Comparison of ENCODE assay signal across 26 cellular contexts in genomic region chr12:3944620-3945019, GRCh38.
"Had no signal": no experiment of that assay in that cellular context is flagged by ENCODE, and none has a peak within 500 bp of the region (broad histone marks: within the 10 kb centered on the region; RNA-seq: fewer than 3 reads in every experiment).

No MANE protein-coding gene starts in this region.

- H3K9me3 Mint-ChIP-seq: central memory CD8-positive, alpha-beta T cell; memory B cell; natural killer cell had no signal

- H3K36me3 Mint-ChIP-seq: brain, memory B cell, natural killer cell had no signal

- H3K4me3 ChIP-seq: coronary artery, prostate gland, tibial nerve, vagina had no signal

- H3K27ac ChIP-seq: coronary artery, foreskin keratinocyte, prostate gland, tibial nerve, vagina had no signal

- H3K27ac Mint-ChIP-seq: activated CD4-positive, alpha-beta T cell treated with anti-CD3 and anti-CD28 coated beads, Interleukin-2, amount 10 ng/mL, durations not matched to agents 24 days and 14 days; activated naive CD4-positive, alpha-beta T cell treated with anti-CD3 and anti-CD28 coated beads, Interleukin-2, amount 50 U/mL, for 72 hours; activated T-cell treated with anti-CD3 and anti-CD28 coated beads, Interleukin-2, amount 50 U/mL, for 72 hours; memory B cell; natural killer cell; T-helper 2 cell treated with Interferon-gamma antibody and Interleukin-4, amounts not matched to agents 5 μg/mL and 100 μg/mL, for 36 hours had no signal

- ATAC-seq: activated naive CD4-positive, alpha-beta T cell treated with anti-CD3 and anti-CD28 coated beads, Interleukin-2, amount 50 U/mL, for 72 hours; activated T-cell treated with anti-CD3 and anti-CD28 coated beads, Interleukin-2, amount 50 U/mL, for 72 hours; foreskin keratinocyte; left ventricle myocardium superior; natural killer cell; right cardiac atrium had no signal

- H3K9me3 ChIP-seq: prostate gland, tibial nerve, vagina had no signal

- H3K27me3 ChIP-seq: tibial nerve, vagina had no signal

- H3K4me1 ChIP-seq: foreskin keratinocyte, prostate gland, tibial nerve, vagina had no signal

- H3K4me3 Mint-ChIP-seq: activated CD4-positive, alpha-beta T cell treated with anti-CD3 and anti-CD28 coated beads, Interleukin-2, amount 10 ng/mL, durations not matched to agents 24 days and 14 days; activated T-cell treated with anti-CD3 and anti-CD28 coated beads, Interleukin-2, amount 50 U/mL, for 72 hours; brain; central memory CD8-positive, alpha-beta T cell; memory B cell; natural killer cell; T-helper 2 cell treated with Interferon-gamma antibody and Interleukin-4, amounts not matched to agents 5 μg/mL and 100 μg/mL, for 36 hours had no signal

- DNase-seq: activated CD4-positive, alpha-beta T cell treated with anti-CD3 and anti-CD28 coated beads, Interleukin-2, amount 10 ng/mL, durations not matched to agents 24 days and 14 days; activated CD4-positive, CD25-positive, alpha-beta regulatory T cell; activated CD8-positive, alpha-beta memory T cell treated with anti-CD3 and anti-CD28 coated beads, Interleukin-2, amount 50 U/mL, for 48 hours; activated gamma-delta T cell; activated T-cell treated with anti-CD3 and anti-CD28 coated beads, Interleukin-2, amount 50 U/mL, for 72 hours; effector memory CD4-positive, alpha-beta T cell; foreskin keratinocyte; glutamatergic neuron; left ventricle myocardium superior; natural killer cell; occipital lobe; right cardiac atrium; small intestine; stimulated activated CD4-positive, alpha-beta T cell treated with anti-CD3 and anti-CD28 coated beads, Interleukin-4, amount 100 ng/mL, for 4 hours; stimulated activated CD8-positive, alpha-beta memory T cell treated with anti-CD3 and anti-CD28 coated beads, Interleukin-4, amount 100 ng/mL, for 48 hours; stimulated activated naive CD4-positive, alpha-beta T cell treated with Interleukin-2 at 50 U/mL for 16 hours; substantia nigra had no signal

- H3K36me3 ChIP-seq: prostate gland, tibial nerve, vagina had no signal
